19 cellular contexts compared by ENCODE assay signal in the genomic region with DNA sequence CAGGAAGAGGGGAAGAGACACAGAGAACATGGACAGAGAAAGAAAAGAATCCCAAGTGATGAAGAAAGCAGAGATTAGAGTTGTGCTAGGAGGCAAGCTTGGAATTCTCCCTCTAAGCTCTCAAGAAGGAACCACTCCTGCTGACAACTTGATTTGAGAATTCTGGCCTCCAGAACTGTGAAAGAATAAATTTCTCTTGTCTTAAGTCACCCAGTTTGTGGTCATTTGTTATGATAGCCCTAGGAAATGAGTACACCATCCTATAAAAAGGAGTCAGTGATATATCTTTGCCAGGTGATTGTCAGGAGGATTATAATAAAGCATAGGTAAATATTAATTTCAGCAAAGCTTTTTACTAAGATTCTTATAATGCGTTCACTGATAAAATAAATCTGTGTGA.
DNase-seq lines count a peak whose midpoint lies in the region; ATAC-seq, FAIRE-seq and TF ChIP-seq lines count a peak whose summit lies in the region.
"Had no signal": no experiment of that assay in that cellular context is flagged by ENCODE, and none has a peak within 500 bp of the region (broad histone marks: within the 10 kb centered on the region; RNA-seq: fewer than 3 reads in every experiment).

No MANE protein-coding gene starts in this region.

- H4K20me1 ChIP-seq in GM12878 (ENCODE audit: control insufficient read depth, insufficient read depth): no peaks in the 10 kb centered on the region
- H4K20me1 ChIP-seq: BLaER1 had no signal

- H3K27me3 ChIP-seq in GM12878 (replicated peaks in 1 of 2; ENCODE audit: control insufficient read depth in 2 of 2, insufficient read depth in 2 of 2, low read length in 1 of 2) (no peaks in the 10 kb centered on the region), tibial nerve (no peaks in the 10 kb centered on the region)
- H3K27me3 ChIP-seq: BLaER1 had no signal

- DNase-seq in ACHN: peak; percentile 10
- DNase-seq in M059J (ENCODE audit: low read depth): peak; percentile 66
- no peak for DNase-seq in GM12878 (ENCODE audit: low read depth, low spot score)
- DNase-seq in kidney tubule cell (ENCODE audit: low spot score): peak; percentile 30
- DNase-seq in mucosa of descending colon: no peak
- no peak for DNase-seq in tibial nerve (ENCODE audit: low spot score in 2 of 2)
- no peak for DNase-seq in activated CD8-positive, alpha-beta T cell treated with anti-CD3 and anti-CD28 coated beads, Interleukin-2, amount 10 ng/mL, durations not matched to agents 7 days and 5 days
- no peak for DNase-seq in activated CD4-positive, alpha-beta T cell treated with anti-CD3 and anti-CD28 coated beads, Interleukin-2, amount 10 ng/mL, durations not matched to agents 24 days and 14 days
- DNase-seq: CD4-positive, alpha-beta memory T cell; DMS153; DMS79; GM23248; HCEC 1CT had no signal

- no peaks in the 10 kb centered on the region for H3K36me3 Mint-ChIP-seq in activated CD8-positive, alpha-beta T cell treated with anti-CD3 and anti-CD28 coated beads, Interleukin-2, amount 10 ng/mL, durations not matched to agents 7 days and 5 days (ENCODE audit: low read depth)
- H3K36me3 Mint-ChIP-seq in activated CD4-positive, alpha-beta T cell treated with anti-CD3 and anti-CD28 coated beads, Interleukin-2, amount 10 ng/mL, durations not matched to agents 24 days and 14 days (ENCODE audit: low read depth): no peaks in the 10 kb centered on the region
- H3K36me3 Mint-ChIP-seq: CD14-positive monocyte; CD4-positive, alpha-beta memory T cell had no signal

- TF ChIP-seq CTCF in GM12878 (IDR thresholded peaks at IDR 0.05 in 2 of 3, conservative IDR thresholded peaks at IDR 0.05 in 1 of 3; ENCODE audit: control insufficient read depth in 2 of 3, extremely low read depth in 1 of 3, insufficient read depth in 1 of 3, low read depth in 3 of 3, low read length in 3 of 3) (no peak), mucosa of descending colon (IDR thresholded peaks at IDR 0.05) (no peak), tibial nerve (IDR thresholded peaks at IDR 0.05) (no peak)

- H3K36me3 ChIP-seq in GM12878 (ENCODE audit: control insufficient read depth in 2 of 2, insufficient read depth in 2 of 2, low read length in 1 of 2) (no peaks in the 10 kb centered on the region), mucosa of descending colon (ENCODE audit: low read depth) (no peaks in the 10 kb centered on the region), tibial nerve (no peaks in the 10 kb centered on the region)
- H3K36me3 ChIP-seq: BLaER1 had no signal

- H3K9me3 ChIP-seq in GM12878 (replicated peaks; ENCODE audit: control insufficient read depth, insufficient read depth, low read length) (no peaks in the 10 kb centered on the region), mucosa of descending colon (no peaks in the 10 kb centered on the region), tibial nerve (no peaks in the 10 kb centered on the region)
- H3K9me3 ChIP-seq: BLaER1 had no signal

- WGBS in GM12878 (ENCODE audit: insufficient coverage, insufficient replicate concordance, low lambda C conversion rate, missing lambda C conversion rate): 21% methylated on average over 1 of the region's 1 CpG
- WGBS in tibial nerve, 2 donors: 90 to 98% methylated on average over 1 of the region's 1 CpG

- CTCF ChIA-PET in GM12878 (lab: Yijun Ruan, JAX): interaction anchor here (1.2 to 2.0 kb wide), 2 partner anchors 10 to 17 kb away, joined by 3 to 6 read pairs; no protein-coding TSS in a partner anchor
- CTCF ChIA-PET in activated CD8-positive, alpha-beta T cell treated with anti-CD3 and anti-CD28 coated beads, Interleukin-2, amount 10 ng/mL, durations not matched to agents 7 days and 5 days (lab: Charles Lee): interaction anchor here (0.8 kb wide), 1 partner anchor 10 kb away, joined by 3 read pairs; no protein-coding TSS in a partner anchor

- H3K4me1 ChIP-seq in GM12878 (ENCODE audit: control insufficient read depth, insufficient read depth, low read length): no peaks in the 10 kb centered on the region
- no peaks in the 10 kb centered on the region for H3K4me1 ChIP-seq in mucosa of descending colon (ENCODE audit: low read depth)
- no peaks in the 10 kb centered on the region for H3K4me1 ChIP-seq in tibial nerve
- H3K4me1 ChIP-seq: A549, BLaER1 had no signal

- no peaks in the 10 kb centered on the region for H3K9me3 Mint-ChIP-seq in activated CD8-positive, alpha-beta T cell treated with anti-CD3 and anti-CD28 coated beads, Interleukin-2, amount 10 ng/mL, durations not matched to agents 7 days and 5 days (ENCODE audit: insufficient read depth)
- no peaks in the 10 kb centered on the region for H3K9me3 Mint-ChIP-seq in activated CD4-positive, alpha-beta T cell treated with anti-CD3 and anti-CD28 coated beads, Interleukin-2, amount 10 ng/mL, durations not matched to agents 24 days and 14 days

- H3K79me2 ChIP-seq in GM12878 (ENCODE audit: control insufficient read depth, insufficient read depth, low read length): no peaks in the 10 kb centered on the region

- TF ChIP-seq RAD21 in GM12878 (IDR thresholded peaks at IDR 0.05; ENCODE audit: insufficient read depth, low read depth, low read length): no peak

- SMC1A ChIA-PET in GM12878 (lab: Charles Lee; ENCODE audit: uncharacterized antibody, unreplicated experiment): interaction anchor here (1.6 kb wide), 1 partner anchor 20 kb away, joined by 6 read pairs; no protein-coding TSS in a partner anchor

- no peaks in the 10 kb centered on the region for H3K4me1 Mint-ChIP-seq in activated CD8-positive, alpha-beta T cell treated with anti-CD3 and anti-CD28 coated beads, Interleukin-2, amount 10 ng/mL, durations not matched to agents 7 days and 5 days (ENCODE audit: low read depth)
- no peaks in the 10 kb centered on the region for H3K4me1 Mint-ChIP-seq in activated CD4-positive, alpha-beta T cell treated with anti-CD3 and anti-CD28 coated beads, Interleukin-2, amount 10 ng/mL, durations not matched to agents 24 days and 14 days
- H3K4me1 Mint-ChIP-seq: CD4-positive, alpha-beta memory T cell had no signal

- POLR2A ChIA-PET in GM12878 (lab: Charles Lee): no interaction called here
- POLR2A ChIA-PET in activated CD8-positive, alpha-beta T cell treated with anti-CD3 and anti-CD28 coated beads, Interleukin-2, amount 10 ng/mL, durations not matched to agents 7 days and 5 days (lab: Charles Lee): no interaction called here

- no peak overlapping the region for H3K9ac ChIP-seq in GM12878 (ENCODE audit: control insufficient read depth, insufficient read depth, low read length)
- H3K9ac ChIP-seq: BLaER1, GM23248 had no signal

- no peak for ATAC-seq in GM12878
- no peak for ATAC-seq in mucosa of descending colon
- ATAC-seq in activated CD8-positive, alpha-beta T cell treated with anti-CD3 and anti-CD28 coated beads, Interleukin-2, amount 10 ng/mL, durations not matched to agents 7 days and 5 days: no peak
- ATAC-seq: A549 had no signal

- H3K4me3 ChIP-seq in GM12878 (no peak overlapping the region), mucosa of descending colon (no peak overlapping the region), tibial nerve (no peak overlapping the region)
- H3K4me3 ChIP-seq: A549, BLaER1, GM23248 had no signal

- TF ChIP-seq POLR2A in GM12878 (IDR thresholded peaks at IDR 0.05; ENCODE audit: low read depth, low read length) (no peak), tibial nerve (IDR thresholded peaks at IDR 0.05) (no peak)

- H3K4me3 Mint-ChIP-seq in activated CD8-positive, alpha-beta T cell treated with anti-CD3 and anti-CD28 coated beads, Interleukin-2, amount 10 ng/mL, durations not matched to agents 7 days and 5 days: no peak overlapping the region
- H3K4me3 Mint-ChIP-seq in activated CD4-positive, alpha-beta T cell treated with anti-CD3 and anti-CD28 coated beads, Interleukin-2, amount 10 ng/mL, durations not matched to agents 24 days and 14 days: no peak overlapping the region
- H3K4me3 Mint-ChIP-seq: CD14-positive monocyte; CD4-positive, alpha-beta memory T cell had no signal

- no peak overlapping the region for H3K4me2 ChIP-seq in GM12878 (ENCODE audit: control insufficient read depth, insufficient read depth)
- H3K4me2 ChIP-seq: A549, BLaER1 had no signal

- no TSS peak for BruUV-seq in GM12878 (replicated peaks; lab: Mats Ljungman, UMichigan)

- in situ Hi-C loops in ACHN (cut with HindIII; ENCODE audit: low pct_ligation_motif_present, low pct_unique_long_range_greater_than_20kb, low sequenced_read_pairs): no loop called here
- in situ Hi-C loops in GM12878 (cut with MboI): no loop called here

- RAD21 ChIA-PET in GM12878 (lab: Charles Lee; ENCODE audit: unreplicated experiment): no interaction called here

- H3K27me3 Mint-ChIP-seq in activated CD8-positive, alpha-beta T cell treated with anti-CD3 and anti-CD28 coated beads, Interleukin-2, amount 10 ng/mL, durations not matched to agents 7 days and 5 days (ENCODE audit: low read depth): peaks cover 16% of the 10 kb centered on the region
- H3K27me3 Mint-ChIP-seq in activated CD4-positive, alpha-beta T cell treated with anti-CD3 and anti-CD28 coated beads, Interleukin-2, amount 10 ng/mL, durations not matched to agents 24 days and 14 days: peaks cover 4% of the 10 kb centered on the region

- no peak overlapping the region for H2AFZ ChIP-seq in GM12878 (ENCODE audit: control insufficient read depth, low read depth, low read length)
- H2AFZ ChIP-seq: GM23248 had no signal

- H3K27ac ChIP-seq in GM12878 (ENCODE audit: control insufficient read depth, insufficient read depth): no peak overlapping the region
- no peak overlapping the region for H3K27ac ChIP-seq in tibial nerve
- H3K27ac ChIP-seq: 22Rv1, A549, BLaER1, GM23248 had no signal

- no peak overlapping the region for H3K27ac Mint-ChIP-seq in activated CD8-positive, alpha-beta T cell treated with anti-CD3 and anti-CD28 coated beads, Interleukin-2, amount 10 ng/mL, durations not matched to agents 7 days and 5 days
- no peak overlapping the region for H3K27ac Mint-ChIP-seq in activated CD4-positive, alpha-beta T cell treated with anti-CD3 and anti-CD28 coated beads, Interleukin-2, amount 10 ng/mL, durations not matched to agents 24 days and 14 days
- H3K27ac Mint-ChIP-seq: CD14-positive monocyte; CD4-positive, alpha-beta memory T cell had no signal

- intact Hi-C loops in GM12878 (cut with micrococcal nuclease; ENCODE audit: unreplicated experiment) (no loop called here), mucosa of descending colon (cut with DNase I, micrococcal nuclease) (no loop called here)
- intact Hi-C loops in activated CD4-positive, alpha-beta T cell treated with anti-CD3 and anti-CD28 coated beads, Interleukin-2, amount 10 ng/mL, durations not matched to agents 24 days and 14 days (cut with micrococcal nuclease): no loop called here

- FAIRE-seq in GM12878 (lab: Jason Lieb, UNC): peak; percentile 18
- FAIRE-seq: A549, GM12891, GM19239 had no signal

- TF ChIP-seq EP300 in GM12878 (IDR thresholded peaks at IDR 0.05; ENCODE audit: borderline replicate concordance in 1 of 2, control insufficient read depth in 1 of 2, low read depth in 2 of 2, low read length in 2 of 2) (no peak), tibial nerve (IDR thresholded peaks at IDR 0.05) (no peak)

Comparison
In these comparisons a context has a peak if more than half of its experiments do, and no peak if none do; other contexts are left out.
1. DNase-seq: peak in ACHN (single experiment), M059J (single experiment) and kidney tubule cell (single experiment); none in GM12878 (single experiment), mucosa of descending colon (0 of 3), tibial nerve (0 of 2), activated CD8-positive, alpha-beta T cell treated with anti-CD3 and anti-CD28 coated beads, Interleukin-2, amount 10 ng/mL, durations not matched to agents 7 days and 5 days (single experiment) and activated CD4-positive, alpha-beta T cell treated with anti-CD3 and anti-CD28 coated beads, Interleukin-2, amount 10 ng/mL, durations not matched to agents 24 days and 14 days (single experiment).